Comparison of ENCODE assay signal across 6 cellular contexts in genomic region chr16:47473004-47473403, GRCh38. TPM values are rescaled to one million over a fixed set of nuclear protein-coding genes. Genes with fewer than 3 reads are reported as not detected.
DNase-seq lines count a peak whose midpoint lies in the region; ATAC-seq, FAIRE-seq and TF ChIP-seq lines count a peak whose summit lies in the region.
"Not testable (repeated sequence)": the region's sequence is repeated elsewhere in the genome, so short reads cannot be mapped to it uniquely, and the experiment has no call there.

No MANE protein-coding gene starts in this region.

- not testable (repeated sequence) for H3K4me2 ChIP-seq in Karpas-422 (ENCODE audit: low read depth, low read length, poor library complexity, severe bottlenecking); OCI-LY1 (ENCODE audit: low read length); GM12878 (ENCODE audit: control insufficient read depth, insufficient read depth)

- H3K4me1 ChIP-seq in HEK293 (ENCODE audit: control insufficient read depth, insufficient read depth, low read length); GM12878 (ENCODE audit: control insufficient read depth, insufficient read depth, low read length): not testable (repeated sequence)
- H3K4me1 ChIP-seq in Karpas-422 (ENCODE audit: low read length) (peaks cover 39% of the 10 kb centered on the region), OCI-LY1 (ENCODE audit: insufficient read depth, low read length, severe bottlenecking) (peaks cover 17% of the 10 kb centered on the region)

- not testable (repeated sequence) for H2AFZ ChIP-seq in Karpas-422 (ENCODE audit: low read length); OCI-LY1 (ENCODE audit: low read length); GM12878 (ENCODE audit: control insufficient read depth, low read depth, low read length)

- CTCF ChIA-PET in HEK293 (lab: Yijun Ruan, JAX); GM12878 (lab: Yijun Ruan, JAX): not testable (repeated sequence)

- RAD21 ChIA-PET in GM12878 (lab: Charles Lee; ENCODE audit: unreplicated experiment) = not testable (repeated sequence)

- peaks cover 77% of the 10 kb centered on the region for H3K79me2 ChIP-seq in Karpas-422 (ENCODE audit: low read length)
- H3K79me2 ChIP-seq in OCI-LY1 (ENCODE audit: insufficient read depth, low read length); GM12878 (ENCODE audit: control insufficient read depth, insufficient read depth, low read length): not testable (repeated sequence)

- not testable (repeated sequence) for H3K4me3 ChIP-seq in HEK293 (ENCODE audit: low read depth, low read length); Karpas-422 (ENCODE audit: low read length); OCI-LY1 (ENCODE audit: low read depth, low read length, poor library complexity, severe bottlenecking); GM12878

- not testable (repeated sequence) for H3K27me3 Mint-ChIP-seq in stimulated activated naive B cell treated with anti-CD40 and anti-IgM and Interleukin-4, amounts not matched to agents 10 μg/mL and 1 μg/mL and 100 μg/mL, for 72 hours

- not testable (repeated sequence) for H3K27ac ChIP-seq in HEK293 (ENCODE audit: extremely low read depth, low read depth, low read length); GM12878 (ENCODE audit: control insufficient read depth, insufficient read depth)
- H3K27ac ChIP-seq in Karpas-422 (ENCODE audit: low read length) (peak overlapping the region; percentile 70), OCI-LY1 (ENCODE audit: low read depth, low read length, poor library complexity, severe bottlenecking) (peak overlapping the region; percentile 44)

- peak; percentile 67 for ATAC-seq in GM12878
- ATAC-seq in stimulated activated naive B cell treated with anti-CD40 and anti-IgM and Interleukin-4, amounts not matched to agents 10 μg/mL and 1 μg/mL and 100 μg/mL, for 72 hours (replicated peaks) = not testable (repeated sequence)

- 84% methylated on average over 2 of the region's 2 CpGs for WGBS in GM12878 (ENCODE audit: insufficient coverage, insufficient replicate concordance, low lambda C conversion rate, missing lambda C conversion rate)

- POLR2A ChIA-PET in HEK293 (lab: Yijun Ruan, JAX) = not testable (repeated sequence)
- POLR2A ChIA-PET in GM12878 (lab: Charles Lee) = interaction anchor here (3.3 kb wide), 1 partner anchor 10 kb away, joined by 14 read pairs; the partner anchor contains the start of gene PHKB

- not testable (repeated sequence) for H3K9me2 ChIP-seq in Karpas-422 (replicated peaks; ENCODE audit: insufficient read depth, low read length); OCI-LY1 (ENCODE audit: low read depth, low read length)

- not testable (repeated sequence) for TF ChIP-seq RAD21 in GM12878 (IDR thresholded peaks at IDR 0.05; ENCODE audit: insufficient read depth, low read depth, low read length)

- not testable (repeated sequence) for H3K36me3 ChIP-seq in HEK293 (ENCODE audit: control insufficient read depth in 2 of 2, insufficient read depth in 1 of 2, low read length in 2 of 2); Karpas-422 (ENCODE audit: insufficient read depth, low read length); OCI-LY1 (ENCODE audit: insufficient read depth, low read length); GM12878 (ENCODE audit: control insufficient read depth in 2 of 2, insufficient read depth in 2 of 2, low read length in 1 of 2)

- peaks cover 36 to 43% of the 10 kb centered on the region in 2 donors for H3K36me3 Mint-ChIP-seq in stimulated activated naive B cell treated with anti-CD40 and anti-IgM and Interleukin-4, amounts not matched to agents 10 μg/mL and 1 μg/mL and 100 μg/mL, for 72 hours

- not testable (repeated sequence) for TF ChIP-seq EP300 in GM12878 (IDR thresholded peaks at IDR 0.05; ENCODE audit: borderline replicate concordance in 1 of 2, control insufficient read depth in 1 of 2, low read depth in 2 of 2, low read length in 2 of 2)

- not testable (repeated sequence) for H3F3A ChIP-seq in OCI-LY1 (ENCODE audit: insufficient read depth, low read length)

- H3K9me3 Mint-ChIP-seq in stimulated activated naive B cell treated with anti-CD40 and anti-IgM and Interleukin-4, amounts not matched to agents 10 μg/mL and 1 μg/mL and 100 μg/mL, for 72 hours = not testable (repeated sequence)

- peak overlapping the region; percentile 47 for H3K27ac Mint-ChIP-seq in stimulated activated naive B cell treated with anti-CD40 and anti-IgM and Interleukin-4, amounts not matched to agents 10 μg/mL and 1 μg/mL and 100 μg/mL, for 72 hours

- FAIRE-seq in GM12878 (lab: Jason Lieb, UNC) = not testable (repeated sequence)

- not testable (repeated sequence) for BruUV-seq in GM12878 (replicated peaks; lab: Mats Ljungman, UMichigan)

- intact Hi-C loops in GM12878 (cut with micrococcal nuclease; ENCODE audit: unreplicated experiment) = not testable (repeated sequence)

- in situ Hi-C loops in GM12878 (cut with MboI) = not testable (repeated sequence)

- SMC1A ChIA-PET in GM12878 (lab: Charles Lee; ENCODE audit: uncharacterized antibody, unreplicated experiment) = interaction anchor here (0.6 to 9.5 kb wide), 2 partner anchors 8 to 174 kb away, joined by 3 to 165 read pairs; partner anchors contain the start of genes ITFG1 and PHKB

- peaks cover 19 to 49% of the 10 kb centered on the region in 2 donors for H3K4me1 Mint-ChIP-seq in stimulated activated naive B cell treated with anti-CD40 and anti-IgM and Interleukin-4, amounts not matched to agents 10 μg/mL and 1 μg/mL and 100 μg/mL, for 72 hours

- not testable (repeated sequence) for H3K4me3 Mint-ChIP-seq in stimulated activated naive B cell treated with anti-CD40 and anti-IgM and Interleukin-4, amounts not matched to agents 10 μg/mL and 1 μg/mL and 100 μg/mL, for 72 hours

- not testable (repeated sequence) for H3K9ac ChIP-seq in Karpas-422 (ENCODE audit: low read length); OCI-LY1 (ENCODE audit: low read length); GM12878 (ENCODE audit: control insufficient read depth, insufficient read depth, low read length)

- not testable (repeated sequence) for TF ChIP-seq POLR2A in GM12878 (IDR thresholded peaks at IDR 0.05; ENCODE audit: low read depth, low read length)

- not testable (repeated sequence) for H3K27me3 ChIP-seq in Karpas-422 (ENCODE audit: low read length); OCI-LY1 (ENCODE audit: insufficient read depth, low read length); GM12878 (replicated peaks in 1 of 2; ENCODE audit: control insufficient read depth in 2 of 2, insufficient read depth in 2 of 2, low read length in 1 of 2)

- DNase-seq in Karpas-422 = peak; percentile 57
- DNase-seq in GM12878 (ENCODE audit: low read depth, low spot score); stimulated activated naive B cell treated with anti-CD40 and anti-IgM and Interleukin-4, amounts not matched to agents 10 μg/mL and 1 μg/mL and 100 μg/mL, for 72 hours: not testable (repeated sequence)
- peak; percentile 15 for DNase-seq in left kidney (ENCODE audit: low read depth, low spot score)

- not testable (repeated sequence) for H4K20me1 ChIP-seq in Karpas-422 (ENCODE audit: insufficient read depth, low read depth, low read length); OCI-LY1 (ENCODE audit: insufficient read depth, low read length); GM12878 (ENCODE audit: control insufficient read depth, insufficient read depth)

- TF ChIP-seq CTCF in HEK293 (tag by site-specific recombination; IDR thresholded peaks at IDR 0.05); OCI-LY1 (IDR thresholded peaks at IDR 0.05; ENCODE audit: low read length); GM12878 (IDR thresholded peaks at IDR 0.05 in 2 of 3, conservative IDR thresholded peaks at IDR 0.05 in 1 of 3; ENCODE audit: control insufficient read depth in 2 of 3, extremely low read depth in 1 of 3, insufficient read depth in 1 of 3, low read depth in 3 of 3, low read length in 3 of 3): not testable (repeated sequence)

- H3K9me3 ChIP-seq in HEK293 (ENCODE audit: control insufficient read depth, insufficient read depth, low read depth, low read length); Karpas-422 (ENCODE audit: low read length); OCI-LY1 (ENCODE audit: low read length); GM12878 (replicated peaks; ENCODE audit: control insufficient read depth, insufficient read depth, low read length): not testable (repeated sequence)

RNA-seq across cellular contexts. Expression of gene PHKB, which starts 11.9 kb away (rescaled TPM):
- total RNA-seq in Karpas-422 (2014; rRNA removed; shearing (Covaris generic); ENCODE audit: low replicate concordance) = 53.7 and 87.4 TPM in 2 replicates
- total RNA-seq in GM12878 (2013; cell fraction: nucleolus; rRNA removed) = 482 and 484 TPM in 2 replicates
- total RNA-seq in GM12878 (2014; rRNA removed) (39.4 and 41.9 TPM in 2 replicates), GM12878 (2014; rRNA removed; fragmentation: Illumina TruSeq; extraction: Trizol) (44.1 and 48.4 TPM in 2 replicates), GM12878 (2021) (35.9 and 37.3 TPM in 2 replicates)
- 16.8 TPM for polyA plus RNA-seq in GM12878 (2011; ENCODE audit: low read depth)
- polyA plus RNA-seq in GM12878 (2011; rRNA removed) (65.6 and 93.6 TPM in 2 replicates), GM12878 (2014; fragmentation: Illumina TruSeq; extraction: Trizol) (34.9 and 41.8 TPM in 2 replicates), GM12878 (2014; fragmentation: Nextera tagmentation; extraction: Ambion mirVana) (10 to 100 TPM; 14.2 to 15.7 TPM), GM12878 (2014; rRNA removed) (27.7 and 31.5 TPM in 2 replicates), GM12878 (2016; fragmentation: Nextera tagmentation; extraction: Ambion mirVana) (10 to 100 TPM; 36.8 to 46.0 TPM)
- 29.8 and 33.8 TPM in 2 replicates for polyA plus RNA-seq in GM12878 (2011; cell fraction: cytosol; rRNA removed)
- 68.6 and 78.6 TPM in 2 replicates for polyA plus RNA-seq in GM12878 (2011; cell fraction: nucleus; rRNA removed)
- 26.1 and 29.1 TPM in 2 replicates for polyA plus RNA-seq in GM12878 (2012)
- polyA minus RNA-seq in GM12878 (2011; rRNA and poly(A)+ RNA removed) = 152 and 187 TPM in 2 replicates
- 27.1 and 37.1 TPM in 2 replicates for polyA minus RNA-seq in GM12878 (2011; cell fraction: cytosol; rRNA and poly(A)+ RNA removed)
- 115 and 182 TPM in 2 replicates for polyA minus RNA-seq in GM12878 (2011; cell fraction: nucleus; rRNA and poly(A)+ RNA removed)

RNA-seq across cellular contexts. Expression of gene ITFG1, which starts 12.1 kb away (rescaled TPM):
- 68.1 and 161 TPM in 2 replicates for total RNA-seq in Karpas-422 (2014; rRNA removed; shearing (Covaris generic); ENCODE audit: low replicate concordance)
- 171 and 189 TPM in 2 replicates for total RNA-seq in GM12878 (2013; cell fraction: nucleolus; rRNA removed)
- 27.6 and 29.9 TPM in 2 replicates for total RNA-seq in GM12878 (2014; rRNA removed)
- 37.3 and 40.1 TPM in 2 replicates for total RNA-seq in GM12878 (2014; rRNA removed; fragmentation: Illumina TruSeq; extraction: Trizol)
- total RNA-seq in GM12878 (2021) = 21.3 and 22.2 TPM in 2 replicates
- 11.4 TPM for polyA plus RNA-seq in GM12878 (2011; ENCODE audit: low read depth)
- polyA plus RNA-seq in GM12878 (2011; rRNA removed) = 56.3 and 93.7 TPM in 2 replicates
- 20.2 and 24.5 TPM in 2 replicates for polyA plus RNA-seq in GM12878 (2011; cell fraction: cytosol; rRNA removed)
- 18.3 and 23.1 TPM in 2 replicates for polyA plus RNA-seq in GM12878 (2011; cell fraction: nucleus; rRNA removed)
- polyA plus RNA-seq in GM12878 (2012) = 17.5 and 19.5 TPM in 2 replicates
- 29.6 and 36.5 TPM in 2 replicates for polyA plus RNA-seq in GM12878 (2014; fragmentation: Illumina TruSeq; extraction: Trizol)
- polyA plus RNA-seq in GM12878 (2014; fragmentation: Nextera tagmentation; extraction: Ambion mirVana) = 10 to 100 TPM in 1 of 2 experiments, 1 to 10 TPM in 1; 9.3 to 15.9 TPM
- 11.5 and 13.8 TPM in 2 replicates for polyA plus RNA-seq in GM12878 (2014; rRNA removed)
- 10 to 100 TPM; 45.1 to 45.2 TPM for polyA plus RNA-seq in GM12878 (2016; fragmentation: Nextera tagmentation; extraction: Ambion mirVana)
- polyA minus RNA-seq in GM12878 (2011; rRNA and poly(A)+ RNA removed) = 35.1 and 48.0 TPM in 2 replicates
- 9.6 and 13.7 TPM in 2 replicates for polyA minus RNA-seq in GM12878 (2011; cell fraction: cytosol; rRNA and poly(A)+ RNA removed)
- 57.8 and 86.2 TPM in 2 replicates for polyA minus RNA-seq in GM12878 (2011; cell fraction: nucleus; rRNA and poly(A)+ RNA removed)
